Comparison of ENCODE assay signal across 19 cellular contexts in the genomic region with DNA sequence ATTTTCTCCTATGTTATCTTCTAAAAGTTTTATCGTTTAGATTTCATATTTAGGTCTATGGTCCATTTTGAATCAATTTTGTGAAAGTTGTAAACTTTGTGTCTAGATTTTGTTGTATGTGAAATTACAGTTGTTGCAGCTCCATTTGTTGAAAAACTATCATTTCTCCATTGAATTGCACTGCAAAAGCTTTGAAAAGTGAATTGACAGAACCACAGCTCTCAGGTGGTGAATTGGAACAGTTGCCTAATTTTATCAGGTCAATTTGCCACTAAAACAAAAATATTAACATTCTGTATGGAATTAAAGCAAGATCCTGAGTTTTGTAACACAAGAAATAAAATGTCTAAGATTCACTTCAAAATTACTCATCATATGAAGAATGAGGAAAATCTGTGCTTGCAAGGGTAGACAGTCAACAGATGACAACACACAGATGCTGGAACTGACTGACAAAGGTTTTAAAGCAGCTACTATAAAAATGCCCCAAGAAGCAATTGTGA.
DNase-seq lines count a peak whose midpoint lies in the region; ATAC-seq, FAIRE-seq and TF ChIP-seq lines count a peak whose summit lies in the region.
"Had no signal": no experiment of that assay in that cellular context is flagged by ENCODE, and none has a peak within 500 bp of the region (broad histone marks: within the 10 kb centered on the region; RNA-seq: fewer than 3 reads in every experiment).

No MANE protein-coding gene starts in this region.

- no peaks in the 10 kb centered on the region for H3K36me3 ChIP-seq in bronchial epithelial cell (ENCODE audit: control insufficient read depth, insufficient read depth, low read length)
- H3K36me3 ChIP-seq: BLaER1 had no signal

- ATAC-seq in GM18502 (IDR thresholded peaks at IDR 0.05; ENCODE audit: poor library complexity, unreplicated experiment) (no peak), GM18498 (IDR thresholded peaks at IDR 0.05; ENCODE audit: unreplicated experiment) (no peak)
- ATAC-seq: CD8-positive, alpha-beta T cell; HCT116 had no signal

- TF ChIP-seq CTCF in AG10803 (conservative IDR thresholded peaks at IDR 0.05; ENCODE audit: low read length) (no peak), bronchial epithelial cell (IDR thresholded peaks at IDR 0.05; ENCODE audit: insufficient read depth, low read length, severe bottlenecking) (no peak), fibroblast of mammary gland (conservative IDR thresholded peaks at IDR 0.05; ENCODE audit: control insufficient read depth, insufficient read depth, low read depth, low read length) (no peak)

- no peak overlapping the region for H3K4me3 ChIP-seq in AG10803 (ENCODE audit: low read length)
- H3K4me3 ChIP-seq in bronchial epithelial cell (ENCODE audit: low read depth, low read length) = no peak overlapping the region
- no peak overlapping the region for H3K4me3 ChIP-seq in fibroblast of mammary gland (ENCODE audit: control insufficient read depth, low read depth, low read length)
- H3K4me3 ChIP-seq: BLaER1 had no signal

- no peak for FAIRE-seq in bronchial epithelial cell (lab: Jason Lieb, UNC)
- FAIRE-seq: G401.6, GM12892, GM18507, H1 had no signal

- no peaks in the 10 kb centered on the region for H3K27me3 ChIP-seq in bronchial epithelial cell (ENCODE audit: control insufficient read depth, insufficient read depth, low read length)
- H3K27me3 ChIP-seq: BLaER1 had no signal

- DNase-seq in AG10803 (ENCODE audit: low read depth) (peak; percentile 17), bronchial epithelial cell (ENCODE audit: low read depth) (peak; percentile 5), fibroblast of mammary gland (ENCODE audit: low read depth) (peak; percentile 24), NCI-H2107 (lab: John Stamatoyannopoulos, UW) (no peak)
- DNase-seq: 8988T; Caco-2; CD4-positive, CD25-positive, alpha-beta regulatory T cell; CD8-positive, alpha-beta T cell; DMS153; DND-41; H7 had no signal
